Comparison of ENCODE assay signal across 24 cellular contexts in the genomic region with DNA sequence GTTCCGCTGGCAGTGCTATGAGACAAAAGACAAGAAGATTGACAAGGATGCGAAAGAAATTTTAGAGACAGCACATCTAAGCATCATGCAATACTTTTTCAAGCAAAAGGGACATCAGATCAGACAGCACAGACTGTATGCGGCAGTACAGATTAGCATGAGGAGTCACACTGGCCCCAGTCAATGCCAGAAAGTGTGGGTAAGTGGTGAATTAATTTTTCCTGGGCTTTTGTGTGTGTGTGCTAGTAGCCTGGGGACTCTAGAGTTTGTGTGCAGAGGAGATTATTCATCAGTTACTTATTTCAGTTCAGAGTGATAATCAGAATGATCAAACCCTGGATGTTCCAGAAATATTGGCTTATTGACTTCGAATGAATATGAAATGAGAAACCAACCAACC. TPM values are rescaled to one million over a fixed set of nuclear protein-coding genes. Genes with fewer than 3 reads are reported as not detected.
"Had no signal": no experiment of that assay in that cellular context is flagged by ENCODE, and none has a peak within 500 bp of the region (broad histone marks: within the 10 kb centered on the region; RNA-seq: fewer than 3 reads in every experiment).

No MANE protein-coding gene starts in this region.

- H3K27ac ChIP-seq: adrenal gland, ascending aorta, colonic mucosa, dorsolateral prefrontal cortex, epithelial cell of prostate, thyroid gland had no signal

- ATAC-seq: activated T-helper 17 cell treated with anti-CD3 and anti-CD28 coated beads, Interleukin-2, amount 50 U/mL, for 72 hours; naive thymus-derived CD4-positive, alpha-beta T cell; WTC11 had no signal

- H3K4me3 Mint-ChIP-seq: activated naive CD8-positive, alpha-beta T cell; activated T-cell treated with anti-CD3 and anti-CD28 coated beads, Interleukin-2, amount 50 U/mL, for 24 hours; activated T-helper 17 cell treated with anti-CD3 and anti-CD28 coated beads, Interleukin-2, amount 50 U/mL, for 72 hours; immature natural killer cell; naive thymus-derived CD4-positive, alpha-beta T cell; WTC11 had no signal

- H3K9me3 ChIP-seq: adrenal gland, ascending aorta, colonic mucosa, left ventricle myocardium inferior, thyroid gland had no signal

- DNase-seq: activated CD4-positive, alpha-beta T cell treated with anti-CD3 and anti-CD28 coated beads, Interleukin-2, amount 50 U/mL, for 4 hours; activated CD8-positive, alpha-beta memory T cell treated with anti-CD3 and anti-CD28 coated beads for 24 hours; activated CD8-positive, alpha-beta memory T cell treated with anti-CD3 and anti-CD28 coated beads, Interleukin-2, amount 50 U/mL, for 4 hours; activated naive CD4-positive, alpha-beta T cell; activated T-cell treated with anti-CD3 and anti-CD28 coated beads, Interleukin-2, amount 50 U/mL, for 24 hours; adrenal gland; colonic mucosa; dorsolateral prefrontal cortex; immature natural killer cell; kidney glomerular epithelial cell; left ventricle myocardium inferior; naive thymus-derived CD4-positive, alpha-beta T cell; retina; stimulated activated CD4-positive, alpha-beta T cell treated with anti-CD3 and anti-CD28 coated beads, Interleukin-2, amount 100 ng/mL, for 48 hours; stimulated activated naive CD4-positive, alpha-beta T cell treated with Interleukin-2 at 50 U/mL for 16 hours; T-helper 1 cell; T-helper 9 cell; thyroid gland had no signal

- H3K27ac Mint-ChIP-seq: activated naive CD8-positive, alpha-beta T cell; activated T-cell treated with anti-CD3 and anti-CD28 coated beads, Interleukin-2, amount 50 U/mL, for 24 hours; activated T-helper 17 cell treated with anti-CD3 and anti-CD28 coated beads, Interleukin-2, amount 50 U/mL, for 72 hours; immature natural killer cell; naive thymus-derived CD4-positive, alpha-beta T cell; progenitor cell of endocrine pancreas; WTC11 had no signal

- H3K4me1 Mint-ChIP-seq: activated T-helper 17 cell treated with anti-CD3 and anti-CD28 coated beads, Interleukin-2, amount 50 U/mL, for 72 hours; immature natural killer cell had no signal

- H3K9me3 Mint-ChIP-seq: activated T-cell treated with anti-CD3 and anti-CD28 coated beads, Interleukin-2, amount 50 U/mL, for 24 hours; activated T-helper 17 cell treated with anti-CD3 and anti-CD28 coated beads, Interleukin-2, amount 50 U/mL, for 72 hours had no signal

- H3K27me3 ChIP-seq: adrenal gland, ascending aorta, colonic mucosa, thyroid gland had no signal

- H3K4me1 ChIP-seq: adrenal gland, colonic mucosa had no signal

- H3K36me3 ChIP-seq: adrenal gland, ascending aorta, colonic mucosa, thyroid gland had no signal

- H3K36me3 Mint-ChIP-seq: activated naive CD8-positive, alpha-beta T cell; WTC11 had no signal

- H3K4me3 ChIP-seq: adrenal gland, ascending aorta, colonic mucosa, dorsolateral prefrontal cortex, left ventricle myocardium inferior, thyroid gland had no signal

RNA-seq across cellular contexts. Expression of a gene that starts 47.2 kb away (rescaled TPM):
- total RNA-seq: activated T-helper 17 cell treated with anti-CD3 and anti-CD28 coated beads, Interleukin-2, amount 50 U/mL, for 72 hours; naive thymus-derived CD4-positive, alpha-beta T cell had no signal
